37 cellular contexts compared by ENCODE assay signal in genomic region chr3:29012011-29012410, GRCh38.
"Had no signal": no experiment of that assay in that cellular context is flagged by ENCODE, and none has a peak within 500 bp of the region (broad histone marks: within the 10 kb centered on the region; RNA-seq: fewer than 3 reads in every experiment).

No MANE protein-coding gene starts in this region.

- ATAC-seq: activated CD4-positive, CD25-positive, alpha-beta regulatory T cell treated with anti-CD3 and anti-CD28 coated beads, Interleukin-2, amount 50 U/mL, for 24 hours; activated CD8-positive, alpha-beta memory T cell treated with anti-CD3 and anti-CD28 coated beads, Interleukin-2, amount 10 ng/mL, durations not matched to agents 7 days and 5 days; activated CD8-positive, alpha-beta T cell treated with anti-CD3 and anti-CD28 coated beads, Interleukin-2, amount 10 ng/mL, durations not matched to agents 7 days and 5 days; activated naive CD8-positive, alpha-beta T cell treated with anti-CD3 and anti-CD28 coated beads, Interleukin-2, amount 50 U/mL, for 24 hours; esophagus mucosa; gastrocnemius medialis; heart left ventricle; T-helper 17 cell had no signal

- H3K9me3 ChIP-seq: adrenal gland, gastrocnemius medialis, heart left ventricle had no signal

- H3K4me3 ChIP-seq: adrenal gland, coronary artery, gastrocnemius medialis, heart left ventricle had no signal

- H3K36me3 ChIP-seq: adrenal gland, brain microvascular endothelial cell, gastrocnemius medialis, heart left ventricle, WERI-Rb-1 had no signal

- H3K27me3 ChIP-seq: adrenal gland, brain microvascular endothelial cell, dorsolateral prefrontal cortex, gastrocnemius medialis, heart left ventricle had no signal

- H3K27me3 Mint-ChIP-seq: activated B cell treated with CpG ODN at 0.5 μM for 24 hours; activated CD8-positive, alpha-beta memory T cell treated with anti-CD3 and anti-CD28 coated beads, Interleukin-2, amount 10 ng/mL, durations not matched to agents 7 days and 5 days; activated naive CD4-positive, alpha-beta T cell treated with anti-CD3 and anti-CD28 coated beads, Interleukin-2, amount 50 U/mL, for 24 hours; activated naive CD8-positive, alpha-beta T cell treated with anti-CD3 and anti-CD28 coated beads for 36 hours; activated naive CD8-positive, alpha-beta T cell treated with anti-CD3 and anti-CD28 coated beads, Interleukin-2, amount 50 U/mL, for 24 hours; central memory CD8-positive, alpha-beta T cell; dendritic cell treated with granulocyte-macrophage colony-stimulating factor and Interleukin-4, amounts not matched to agents 40 ng/mL and 50 ng/mL, for 4 days; T-helper 17 cell had no signal

- H3K36me3 Mint-ChIP-seq: activated CD8-positive, alpha-beta memory T cell treated with anti-CD3 and anti-CD28 coated beads, Interleukin-2, amount 10 ng/mL, durations not matched to agents 7 days and 5 days; activated naive CD4-positive, alpha-beta T cell treated with anti-CD3 and anti-CD28 coated beads, Interleukin-2, amount 50 U/mL, for 24 hours; activated naive CD8-positive, alpha-beta T cell treated with anti-CD3 and anti-CD28 coated beads for 36 hours had no signal

- DNase-seq: activated B cell treated with CpG ODN at 0.5 μM for 24 hours; activated CD4-positive, alpha-beta T cell treated with anti-CD3 and anti-CD28 coated beads for 48 hours; activated CD4-positive, alpha-beta T cell treated with anti-CD3 and anti-CD28 coated beads, Interleukin-2, amount 50 U/mL, for 1 hour; activated CD4-positive, alpha-beta T cell treated with anti-CD3 and anti-CD28 coated beads, Interleukin-2, amount 50 U/mL, for 48 hours; activated CD8-positive, alpha-beta memory T cell treated with anti-CD3 and anti-CD28 coated beads, Interleukin-2, amount 10 ng/mL, durations not matched to agents 7 days and 5 days; activated CD8-positive, alpha-beta memory T cell treated with anti-CD3 and anti-CD28 coated beads, Interleukin-2, amount 50 U/mL, for 4 hours; activated CD8-positive, alpha-beta T cell treated with anti-CD3 and anti-CD28 coated beads, Interleukin-2, amount 10 ng/mL, durations not matched to agents 7 days and 5 days; activated effector memory CD4-positive, alpha-beta T cell treated with anti-CD3 and anti-CD28 coated beads, Interleukin-2, amount 50 U/mL, for 16 hours; activated naive CD4-positive, alpha-beta T cell treated with anti-CD3 and anti-CD28 coated beads for 36 hours; activated naive CD8-positive, alpha-beta T cell treated with anti-CD3 and anti-CD28 coated beads for 36 hours; activated naive CD8-positive, alpha-beta T cell treated with anti-CD3 and anti-CD28 coated beads, Interleukin-2, amount 50 U/mL, for 24 hours; activated T-cell treated with anti-CD3 and anti-CD28 coated beads, Interleukin-2, amount 50 U/mL, for 1 hour; activated T-cell treated with anti-CD3 and anti-CD28 coated beads, Interleukin-2, amount 50 U/mL, for 48 hours; adrenal gland; amygdala; aorta; brain microvascular endothelial cell; dorsolateral prefrontal cortex; effector memory CD4-positive, alpha-beta T cell; endodermal cell; foreskin fibroblast; gastrocnemius medialis; glutamatergic neuron; heart left ventricle; T-helper 1 cell; T-helper 17 cell; T1000; WERI-Rb-1 had no signal

- H3K27ac ChIP-seq: adrenal gland, brain microvascular endothelial cell, coronary artery, dorsolateral prefrontal cortex, gastrocnemius medialis, heart left ventricle, WERI-Rb-1 had no signal

- H3K4me1 Mint-ChIP-seq: activated B cell treated with CpG ODN at 0.5 μM for 24 hours; activated CD8-positive, alpha-beta memory T cell treated with anti-CD3 and anti-CD28 coated beads, Interleukin-2, amount 10 ng/mL, durations not matched to agents 7 days and 5 days; activated naive CD4-positive, alpha-beta T cell treated with anti-CD3 and anti-CD28 coated beads, Interleukin-2, amount 50 U/mL, for 24 hours; activated naive CD8-positive, alpha-beta T cell treated with anti-CD3 and anti-CD28 coated beads for 36 hours; activated naive CD8-positive, alpha-beta T cell treated with anti-CD3 and anti-CD28 coated beads, Interleukin-2, amount 50 U/mL, for 24 hours; central memory CD8-positive, alpha-beta T cell; endodermal cell; T-helper 17 cell had no signal

- H3K9me3 Mint-ChIP-seq: activated B cell treated with CpG ODN at 0.5 μM for 24 hours; activated naive CD4-positive, alpha-beta T cell treated with anti-CD3 and anti-CD28 coated beads, Interleukin-2, amount 50 U/mL, for 24 hours; activated naive CD8-positive, alpha-beta T cell treated with anti-CD3 and anti-CD28 coated beads for 36 hours; activated naive CD8-positive, alpha-beta T cell treated with anti-CD3 and anti-CD28 coated beads, Interleukin-2, amount 50 U/mL, for 24 hours; endodermal cell; T-helper 2 cell treated with Interferon-gamma antibody and Interleukin-4, amounts not matched to agents 5 μg/mL and 100 μg/mL, for 36 hours had no signal

- H3K4me1 ChIP-seq: adrenal gland, gastrocnemius medialis, heart left ventricle had no signal

- H3K27ac Mint-ChIP-seq: activated B cell treated with CpG ODN at 0.5 μM for 24 hours; activated CD8-positive, alpha-beta memory T cell treated with anti-CD3 and anti-CD28 coated beads, Interleukin-2, amount 10 ng/mL, durations not matched to agents 7 days and 5 days; activated CD8-positive, alpha-beta T cell treated with anti-CD3 and anti-CD28 coated beads, Interleukin-2, amount 10 ng/mL, durations not matched to agents 7 days and 5 days; activated naive CD4-positive, alpha-beta T cell treated with anti-CD3 and anti-CD28 coated beads for 36 hours; activated naive CD4-positive, alpha-beta T cell treated with anti-CD3 and anti-CD28 coated beads, Interleukin-2, amount 50 U/mL, for 24 hours; activated naive CD8-positive, alpha-beta T cell treated with anti-CD3 and anti-CD28 coated beads for 36 hours; activated naive CD8-positive, alpha-beta T cell treated with anti-CD3 and anti-CD28 coated beads, Interleukin-2, amount 50 U/mL, for 24 hours; activated T-helper 1 cell treated with anti-CD3 and anti-CD28 coated beads, Interleukin-12 subunit alpha, Interleukin-12 subunit beta, Interleukin-2, Interleukin-4 antibody, amounts not matched to agents 30 ng/mL and 10 ng/mL and 1 ng/mL, durations not matched to agents 14 hours and 24 hours and 36 hours; activated T-helper 2 cell treated with anti-CD3 and anti-CD28 coated beads, Interferon-gamma antibody, Interleukin-2, Interleukin-4, amounts not matched to agents 10 μg/mL and 5 μg/mL and 100 μg/mL, durations not matched to agents 14 hours and 24 hours and 36 hours; dendritic cell treated with granulocyte-macrophage colony-stimulating factor and Interleukin-4, amounts not matched to agents 40 ng/mL and 50 ng/mL, for 4 days; endodermal cell; T-helper 17 cell; T-helper 2 cell treated with Interferon-gamma antibody and Interleukin-4, amounts not matched to agents 5 μg/mL and 100 μg/mL, for 36 hours had no signal

- H3K4me3 Mint-ChIP-seq: activated B cell treated with CpG ODN at 0.5 μM for 24 hours; activated CD8-positive, alpha-beta memory T cell treated with anti-CD3 and anti-CD28 coated beads, Interleukin-2, amount 10 ng/mL, durations not matched to agents 7 days and 5 days; activated CD8-positive, alpha-beta T cell treated with anti-CD3 and anti-CD28 coated beads, Interleukin-2, amount 10 ng/mL, durations not matched to agents 7 days and 5 days; activated naive CD4-positive, alpha-beta T cell treated with anti-CD3 and anti-CD28 coated beads for 36 hours; activated naive CD4-positive, alpha-beta T cell treated with anti-CD3 and anti-CD28 coated beads, Interleukin-2, amount 50 U/mL, for 24 hours; activated naive CD8-positive, alpha-beta T cell treated with anti-CD3 and anti-CD28 coated beads for 36 hours; activated naive CD8-positive, alpha-beta T cell treated with anti-CD3 and anti-CD28 coated beads, Interleukin-2, amount 50 U/mL, for 24 hours; activated T-helper 1 cell treated with anti-CD3 and anti-CD28 coated beads, Interleukin-12 subunit alpha, Interleukin-12 subunit beta, Interleukin-2, Interleukin-4 antibody, amounts not matched to agents 30 ng/mL and 10 ng/mL and 1 ng/mL, durations not matched to agents 14 hours and 24 hours and 36 hours; central memory CD8-positive, alpha-beta T cell; dendritic cell treated with granulocyte-macrophage colony-stimulating factor and Interleukin-4, amounts not matched to agents 40 ng/mL and 50 ng/mL, for 4 days; endodermal cell; T-helper 17 cell; T-helper 2 cell treated with Interferon-gamma antibody and Interleukin-4, amounts not matched to agents 5 μg/mL and 100 μg/mL, for 36 hours had no signal
